In the genomic region with DNA sequence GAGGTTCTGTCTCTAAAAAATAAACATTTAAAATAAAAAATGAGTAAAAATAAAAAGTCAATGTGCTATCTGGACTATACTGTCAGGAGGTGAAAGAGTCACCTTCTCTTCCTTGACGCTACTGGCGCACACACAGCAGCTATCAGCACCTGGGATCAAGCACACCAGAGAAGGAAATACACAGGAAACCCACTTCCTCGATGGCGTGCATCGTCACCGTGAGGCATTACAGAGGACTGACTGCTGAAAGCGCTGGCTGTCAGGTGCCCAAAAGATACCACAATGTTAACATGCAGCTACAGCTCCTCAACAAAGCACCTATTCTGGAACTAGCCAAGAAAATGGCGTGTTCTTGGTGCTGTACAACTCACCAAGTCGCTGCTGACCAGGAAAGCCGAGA, we compare ENCODE assay signal across 11 cellular contexts. TPM values are rescaled to one million over a fixed set of nuclear protein-coding genes. Genes with fewer than 3 reads are reported as not detected.
DNase-seq lines count a peak whose midpoint lies in the region; ATAC-seq, FAIRE-seq and TF ChIP-seq lines count a peak whose summit lies in the region.
"Had no signal": no experiment of that assay in that cellular context is flagged by ENCODE, and none has a peak within 500 bp of the region (broad histone marks: within the 10 kb centered on the region; RNA-seq: fewer than 3 reads in every experiment).

No MANE protein-coding gene starts in this region.

- peaks cover 16% of the 10 kb centered on the region for H3F3A ChIP-seq in Loucy (ENCODE audit: low read depth)

- peaks cover 28% of the 10 kb centered on the region; the same call in 1 of the 2 replicates for H3K36me3 ChIP-seq in Loucy (ENCODE audit: insufficient read depth, low read length)

- ATAC-seq in activated CD8-positive, alpha-beta memory T cell treated with anti-CD3 and anti-CD28 coated beads, Interleukin-2, amount 10 ng/mL, durations not matched to agents 7 days and 5 days: peak; percentile 99
- no peak for ATAC-seq in GM18502 (IDR thresholded peaks at IDR 0.05; ENCODE audit: poor library complexity, unreplicated experiment)

- no peaks in the 10 kb centered on the region for H3K9me2 ChIP-seq in Loucy (replicated peaks; ENCODE audit: low read depth, low read length)

- H3K4me3 Mint-ChIP-seq in activated CD8-positive, alpha-beta memory T cell treated with anti-CD3 and anti-CD28 coated beads, Interleukin-2, amount 10 ng/mL, durations not matched to agents 7 days and 5 days: peak overlapping the region; percentile 37
- H3K4me3 Mint-ChIP-seq in endothelial cell (ENCODE audit: unreplicated experiment): no peak overlapping the region

- H3K9me3 ChIP-seq in Loucy (ENCODE audit: insufficient read depth, low read depth, low read length): no peaks in the 10 kb centered on the region

- H3K9me3 Mint-ChIP-seq in activated CD8-positive, alpha-beta memory T cell treated with anti-CD3 and anti-CD28 coated beads, Interleukin-2, amount 10 ng/mL, durations not matched to agents 7 days and 5 days (ENCODE audit: low read depth): no peaks in the 10 kb centered on the region
- H3K9me3 Mint-ChIP-seq in endothelial cell (ENCODE audit: unreplicated experiment): no peaks in the 10 kb centered on the region

- TF ChIP-seq CTCF in Loucy (conservative IDR thresholded peaks at IDR 0.05; ENCODE audit: low read length) (no peak), endothelial cell (IDR thresholded peaks at IDR 0.05; ENCODE audit: unreplicated experiment) (no peak)

- no peak for FAIRE-seq in GM12891 (lab: Jason Lieb, UNC)
- FAIRE-seq: islet of Langerhans had no signal

- no peaks in the 10 kb centered on the region for H3K27me3 ChIP-seq in Loucy (ENCODE audit: insufficient read depth, low read length, poor library complexity, severe bottlenecking)

- CTCF ChIA-PET in activated CD8-positive, alpha-beta memory T cell treated with anti-CD3 and anti-CD28 coated beads, Interleukin-2, amount 10 ng/mL, durations not matched to agents 7 days and 5 days (lab: Charles Lee): interaction anchor here (0.7 to 2.1 kb wide), 5 partner anchors 8 to 21 kb away, joined by 3 to 7 read pairs (median 3); no protein-coding TSS in a partner anchor

- peak; percentile 93 for DNase-seq in activated CD8-positive, alpha-beta memory T cell treated with anti-CD3 and anti-CD28 coated beads, Interleukin-2, amount 10 ng/mL, durations not matched to agents 7 days and 5 days
- DNase-seq in endothelial cell (ENCODE audit: low spot score) (no peak), NCI-H187 treated with DMSO at 0.1 percent for 48 hours (lab: John Stamatoyannopoulos, UW) (no peak), GM12891 (ENCODE audit: insufficient read length, low spot score) (no peak), NCI-H1048 (lab: John Stamatoyannopoulos, UW) (no peak)
- DNase-seq in stimulated activated CD4-positive, alpha-beta T cell treated with anti-CD3 and anti-CD28 coated beads, TNF-alpha, amount 100 ng/mL, for 24 hours (ENCODE audit: low read depth in 3 of 3): peak in 2 of 3 experiments; percentile 45 to 60
- DNase-seq: cerebellar nuclear complex, PC-9 had no signal

- H3K36me3 Mint-ChIP-seq in activated CD8-positive, alpha-beta memory T cell treated with anti-CD3 and anti-CD28 coated beads, Interleukin-2, amount 10 ng/mL, durations not matched to agents 7 days and 5 days: peaks cover 60% of the 10 kb centered on the region
- peaks cover 39% of the 10 kb centered on the region for H3K36me3 Mint-ChIP-seq in endothelial cell (ENCODE audit: low read depth, unreplicated experiment)

- peak overlapping the region; percentile 87 for H3K4me2 ChIP-seq in Loucy (ENCODE audit: low read depth, low read length, poor library complexity, severe bottlenecking)
- H3K4me2 ChIP-seq: PC-9 had no signal

- peaks cover 40% of the 10 kb centered on the region for H3K4me1 ChIP-seq in Loucy (ENCODE audit: insufficient read depth, low read length, poor library complexity, severe bottlenecking)

- H3K27ac Mint-ChIP-seq in activated CD8-positive, alpha-beta memory T cell treated with anti-CD3 and anti-CD28 coated beads, Interleukin-2, amount 10 ng/mL, durations not matched to agents 7 days and 5 days: peak overlapping the region; percentile 94
- peak overlapping the region; percentile 77 for H3K27ac Mint-ChIP-seq in endothelial cell (ENCODE audit: unreplicated experiment)

- H3K79me2 ChIP-seq in Loucy (ENCODE audit: insufficient read depth, low read length): peaks cover 47% of the 10 kb centered on the region

- H3K27me3 Mint-ChIP-seq in activated CD8-positive, alpha-beta memory T cell treated with anti-CD3 and anti-CD28 coated beads, Interleukin-2, amount 10 ng/mL, durations not matched to agents 7 days and 5 days: no peaks in the 10 kb centered on the region
- peaks cover 7% of the 10 kb centered on the region for H3K27me3 Mint-ChIP-seq in endothelial cell (ENCODE audit: unreplicated experiment)

- no peaks in the 10 kb centered on the region for H4K20me1 ChIP-seq in Loucy (ENCODE audit: insufficient read depth, low read length, poor library complexity, severe bottlenecking)

- TF ChIP-seq POLR2A in GM12891 (IDR thresholded peaks at IDR 0.05; ENCODE audit: low read depth, low read length): no peak

- peaks cover 57% of the 10 kb centered on the region for H3K4me1 Mint-ChIP-seq in activated CD8-positive, alpha-beta memory T cell treated with anti-CD3 and anti-CD28 coated beads, Interleukin-2, amount 10 ng/mL, durations not matched to agents 7 days and 5 days
- peaks cover 6% of the 10 kb centered on the region for H3K4me1 Mint-ChIP-seq in endothelial cell (ENCODE audit: unreplicated experiment)

- peak overlapping the region; percentile 72 for H3K9ac ChIP-seq in Loucy (ENCODE audit: low read depth, low read length, poor library complexity, severe bottlenecking)

- no peak overlapping the region for H2AFZ ChIP-seq in Loucy (ENCODE audit: low read length)
- H2AFZ ChIP-seq: PC-9 had no signal

- H3K4me3 ChIP-seq in Loucy (ENCODE audit: low read length, poor library complexity, severe bottlenecking): peak overlapping the region; percentile 66
- H3K4me3 ChIP-seq: PC-9 had no signal

TF ChIP-seq in GM12891, 5 proteins besides CTCF, POLR2A, EP300 and RAD21:
- TF ChIP-seq PAX5 (IDR thresholded peaks at IDR 0.05; ENCODE audit: insufficient read depth, low read length, severe bottlenecking) (no peak), SPI1 (IDR thresholded peaks at IDR 0.05; ENCODE audit: low read depth, low read length) (no peak), POLR2AphosphoS5 (IDR thresholded peaks at IDR 0.05; ENCODE audit: low read depth, low read length) (no peak)

RNA-seq across cellular contexts. Expression of a gene that starts 6.1 kb away (rescaled TPM):
- total RNA-seq in activated CD8-positive, alpha-beta memory T cell treated with anti-CD3 and anti-CD28 coated beads, Interleukin-2, amount 10 ng/mL, durations not matched to agents 7 days and 5 days: 10 to 100 TPM; 46.2 to 46.3 TPM
- 29.7 TPM for total RNA-seq in endothelial cell (ENCODE audit: unreplicated experiment)
- 17.7 TPM for polyA plus RNA-seq in GM12891 (2012; ENCODE audit: low read depth, missing spikeins)

RNA-seq across cellular contexts. Expression of a gene that starts 23.9 kb away (rescaled TPM):
- total RNA-seq in activated CD8-positive, alpha-beta memory T cell treated with anti-CD3 and anti-CD28 coated beads, Interleukin-2, amount 10 ng/mL, durations not matched to agents 7 days and 5 days: 10 to 100 TPM; 66.5 to 74.5 TPM
- 66.5 TPM for total RNA-seq in endothelial cell (ENCODE audit: unreplicated experiment)
- 30.2 TPM for polyA plus RNA-seq in GM12891 (2012; ENCODE audit: low read depth, missing spikeins)

Comparison
In these comparisons a context has a peak if more than half of its experiments do, and no peak if none do; other contexts are left out.
1. DNase-seq: peak in activated CD8-positive, alpha-beta memory T cell treated with anti-CD3 and anti-CD28 coated beads, Interleukin-2, amount 10 ng/mL, durations not matched to agents 7 days and 5 days (single experiment) and stimulated activated CD4-positive, alpha-beta T cell treated with anti-CD3 and anti-CD28 coated beads, TNF-alpha, amount 100 ng/mL, for 24 hours (2 of 3); none in endothelial cell (single experiment), NCI-H187 treated with DMSO at 0.1 percent for 48 hours (single experiment), GM12891 (single experiment) and NCI-H1048 (single experiment).